Comparison of ENCODE assay signal across 11 cellular contexts in the genomic region with DNA sequence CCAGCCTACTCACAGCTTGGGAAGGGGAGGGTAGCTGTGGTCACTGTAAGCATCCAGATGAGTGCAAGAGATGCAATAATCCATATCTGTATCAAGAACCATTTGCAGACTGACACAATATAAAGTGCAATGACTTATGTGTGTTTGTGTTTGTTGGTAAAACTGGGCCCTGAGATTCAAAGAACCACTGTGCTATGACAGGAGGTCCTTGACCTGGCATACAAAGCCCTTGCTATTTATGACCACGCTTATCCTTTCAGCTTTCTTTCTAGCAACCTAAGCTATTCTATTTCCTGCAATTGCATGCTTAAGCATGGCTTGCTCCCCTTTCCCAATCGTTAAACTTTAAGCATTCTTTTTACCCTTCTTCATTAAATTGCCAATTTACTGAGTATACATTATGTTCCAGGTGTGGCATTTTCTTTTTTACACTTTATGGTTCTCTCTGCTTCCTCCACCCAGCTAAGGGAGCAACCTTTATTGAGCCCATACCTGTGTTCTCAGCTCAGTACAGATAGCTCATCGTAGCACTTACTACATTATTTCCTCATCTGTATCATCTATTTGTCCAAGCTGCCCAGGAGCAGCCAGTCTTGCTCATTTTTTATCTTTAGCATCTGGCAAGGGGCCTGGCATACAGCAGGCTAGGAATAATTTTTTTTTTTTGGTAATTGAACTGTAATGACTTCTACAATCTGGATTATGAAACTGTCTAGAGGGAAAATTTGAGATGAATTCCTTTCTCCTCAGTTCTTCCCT. TPM values are rescaled to one million over a fixed set of nuclear protein-coding genes. Genes with fewer than 3 reads are reported as not detected.
DNase-seq lines count a peak whose midpoint lies in the region; ATAC-seq and TF ChIP-seq lines count a peak whose summit lies in the region.
"Had no signal": no experiment of that assay in that cellular context is flagged by ENCODE, and none has a peak within 500 bp of the region (broad histone marks: within the 10 kb centered on the region; RNA-seq: fewer than 3 reads in every experiment).

No MANE protein-coding gene starts in this region.

- H3K4me1 ChIP-seq in heart right ventricle (peaks cover 0 to 43% (median 38%) of the 10 kb centered on the region in 9 donors), esophagus muscularis mucosa (peaks cover 35 to 42% (median 39%) of the 10 kb centered on the region in 4 donors), uterus (no peaks in the 10 kb centered on the region)

- peak overlapping the region in 7 of 10 donors; percentile 42 to 96 (median 51) for H3K27ac ChIP-seq in heart right ventricle
- peak overlapping the region in 3 of 4 donors; percentile 50 to 74 (median 57) for H3K27ac ChIP-seq in esophagus muscularis mucosa (replicated peaks in 1 of 4)
- H3K27ac ChIP-seq in uterus = peak overlapping the region; percentile 33 to 67
- H3K27ac ChIP-seq in RWPE1 = no peak overlapping the region

- DNase-seq in heart right ventricle (no peak), left ventricle myocardium superior (no peak), esophagus muscularis mucosa (ENCODE audit: extremely low spot score) (no peak), omental fat pad (ENCODE audit: low spot score) (no peak), uterus (no peak), SW 1271 (lab: John Stamatoyannopoulos, UW) (no peak), posterior vena cava (ENCODE audit: low spot score) (no peak), RWPE1 (ENCODE audit: low spot score) (no peak)
- DNase-seq: activated CD4-positive, CD25-positive, alpha-beta regulatory T cell treated with anti-CD3 and anti-CD28 coated beads, Interleukin-2, amount 50 U/mL, for 72 hours; dermis blood vessel endothelial cell had no signal

- no peak for TF ChIP-seq POLR2A in esophagus muscularis mucosa (IDR thresholded peaks at IDR 0.05; ENCODE audit: low read depth)
- TF ChIP-seq POLR2A in uterus (IDR thresholded peaks at IDR 0.05) = no peak

- ATAC-seq in heart right ventricle = no peak
- ATAC-seq in left ventricle myocardium superior = no peak
- ATAC-seq in omental fat pad (ENCODE audit: low FRiP score) = peak; percentile 15
- ATAC-seq: sciatic nerve had no signal

- intact Hi-C loops in heart right ventricle (cut with DNase I) (loop anchor here in 1 of 10 donors (10.0 kb wide), 1 partner anchor 96 kb away; a partner anchor contains a TSS), left ventricle myocardium superior (cut with micrococcal nuclease) (no loop called here), esophagus muscularis mucosa (cut with DNase I) (loop anchor here (5.0 kb wide), 2 partner anchors 61 to 99 kb away; a partner anchor contains a TSS), uterus (cut with DNase I; ENCODE audit: low total_unique reads) (no loop called here), posterior vena cava (cut with DNase I) (no loop called here)

- H3K27me3 ChIP-seq in heart right ventricle = no peaks in the 10 kb centered on the region
- H3K27me3 ChIP-seq in esophagus muscularis mucosa = no peaks in the 10 kb centered on the region
- no peaks in the 10 kb centered on the region for H3K27me3 ChIP-seq in uterus

- POLR2A ChIA-PET in RWPE1 (lab: Yijun Ruan, JAX; ENCODE audit: low non-redundant PET) = no interaction called here

- H3K9me3 ChIP-seq in heart right ventricle = no peaks in the 10 kb centered on the region
- H3K9me3 ChIP-seq in esophagus muscularis mucosa = no peaks in the 10 kb centered on the region
- no peaks in the 10 kb centered on the region for H3K9me3 ChIP-seq in uterus

- H3K36me3 ChIP-seq in heart right ventricle = peaks cover 0 to 24% (median 0%) of the 10 kb centered on the region in 9 donors
- peaks cover 0 to 13% (median 7%) of the 10 kb centered on the region in 4 donors for H3K36me3 ChIP-seq in esophagus muscularis mucosa
- H3K36me3 ChIP-seq in uterus = no peaks in the 10 kb centered on the region

- CTCF ChIA-PET in RWPE1 (lab: Yijun Ruan, JAX) = interaction anchor here (0.6 kb wide), 2 partner anchors 62 to 1632 kb away, joined by 3 read pairs; no protein-coding TSS in a partner anchor

- WGBS in heart right ventricle, 2 donors = 32 to 48% methylated on average over 3 of the region's 3 CpGs
- 43% methylated on average over 3 of the region's 3 CpGs for WGBS in esophagus muscularis mucosa

- TF ChIP-seq EP300 in esophagus muscularis mucosa (IDR thresholded peaks at IDR 0.05) = no peak

- TF ChIP-seq CTCF in heart right ventricle (IDR thresholded peaks at IDR 0.05) (no peak), esophagus muscularis mucosa (IDR thresholded peaks at IDR 0.05) (no peak), omental fat pad (IDR thresholded peaks at IDR 0.05) (no peak), uterus (IDR thresholded peaks at IDR 0.05) (no peak), RWPE1 (conservative IDR thresholded peaks at IDR 0.05; ENCODE audit: low read depth) (no peak)

- H3K4me3 ChIP-seq in heart right ventricle (no peak overlapping the region), esophagus muscularis mucosa (no peak overlapping the region), uterus (no peak overlapping the region)

RNA-seq across cellular contexts. Expression of a gene that starts 3.5 kb away (rescaled TPM):
- total RNA-seq in heart right ventricle (10 to 100 TPM; 25.2 to 40.8 (median 32.7) TPM), left ventricle myocardium superior (30.8 TPM), esophagus muscularis mucosa (10 to 100 TPM in 3 of 4 donors, 1 to 10 TPM in 1; 7.8 to 19.1 (median 17.9) TPM), omental fat pad (10 to 100 TPM in 3 of 4 donors, 1 to 10 TPM in 1; 7.7 to 12.3 (median 11.8) TPM), uterus (10 to 100 TPM in 3 of 4 donors, 1 to 10 TPM in 1; 9.4 to 16.5 (median 13.3) TPM), posterior vena cava (10 to 100 TPM; 14.3 to 24.2 TPM)
- polyA plus RNA-seq in heart right ventricle = 10 to 100 TPM; 17.2 to 81.6 TPM
